Comparison of ENCODE assay signal across 1 cellular context in genomic region chr11:44614281-44614680, GRCh38.
A peak's percentile ranks its signal among the peaks of the same experiment; 100 is the strongest.
TF ChIP-seq lines count a peak whose summit lies in the region.

No MANE protein-coding gene starts in this region.

TF ChIP-seq in K562, 482 proteins besides CTCF, POLR2A, EP300 and RAD21:
- TF ChIP-seq TCF3 (CRISPR knock-in tag; IDR thresholded peaks at IDR 0.05) (peak; percentile 28; the same call in 1 of the 2 replicates), TSC22D4 (tag; IDR thresholded peaks at IDR 0.05) (no peak), CBFA2T2 (conservative IDR thresholded peaks at IDR 0.05) (0 out of 2 replicates have a peak, but pooled peaks have one; percentile 14), CBFA2T3 (IDR thresholded peaks at IDR 0.05) (peak; percentile 34; the same call in 1 of the 2 replicates)
TF ChIP-seq in K562: peak in this region for 3.
